ENCODE assay signal across 1 cellular context in the genomic region with DNA sequence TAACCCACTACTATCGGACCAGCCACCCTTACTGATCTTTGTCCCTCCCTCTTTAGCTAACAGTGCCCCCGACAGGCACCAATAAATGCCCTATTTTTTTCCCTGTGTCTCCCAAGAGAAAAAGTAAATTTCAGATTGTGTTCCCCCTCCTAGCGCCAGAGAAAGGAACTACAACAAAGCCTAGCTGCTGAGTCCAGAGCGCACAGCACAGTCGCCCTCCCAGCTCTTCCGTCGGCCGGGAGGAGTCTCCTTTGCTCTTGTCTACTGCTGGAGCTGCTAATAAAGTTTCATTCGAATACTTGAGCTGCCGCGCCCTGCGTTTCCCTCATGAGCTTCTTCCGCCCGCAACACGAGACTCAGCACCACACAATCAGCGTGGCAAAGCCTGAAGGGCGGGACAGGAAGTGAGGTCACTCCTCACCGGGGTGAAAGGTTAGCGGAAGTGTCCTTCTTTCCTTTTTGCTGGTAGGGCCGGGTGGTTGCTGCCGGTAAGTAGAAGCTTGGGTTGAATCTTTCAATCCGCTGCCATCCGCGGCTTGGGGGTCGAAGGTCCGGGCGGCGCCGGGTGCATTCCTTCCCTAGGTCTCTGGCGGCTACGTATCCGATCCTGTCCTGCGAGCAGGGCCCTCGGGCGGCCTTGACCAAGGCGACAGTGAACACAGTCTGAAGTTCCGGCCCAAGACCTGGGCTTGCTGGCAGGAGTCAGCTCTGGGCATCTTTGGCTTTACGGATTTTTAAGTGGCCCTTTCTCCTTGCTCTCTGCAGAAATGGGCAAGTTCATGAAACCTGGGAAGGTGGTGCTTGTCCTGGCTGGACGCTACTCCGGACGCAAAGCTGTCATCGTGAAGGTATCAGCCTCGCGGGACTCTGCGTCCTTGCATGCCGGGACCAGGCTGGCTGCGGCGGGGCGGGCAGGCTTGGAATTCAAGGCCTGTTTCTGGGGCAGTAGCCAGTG.
A peak's percentile ranks its signal among the peaks of the same experiment; 100 is the strongest.
TF ChIP-seq lines count a peak whose summit lies in the region.

TSS of gene RPL27 (plus strand) at position 436 of the 955 bp plus-strand sequence. CDS start at position 768, 332 bp downstream.

TF ChIP-seq in K562, 482 proteins besides CTCF, POLR2A, EP300 and RAD21 (continued from another document and continues in another):
- no peak for TF ChIP-seq SREBF2 (CRISPR knock-in tag; IDR thresholded peaks at IDR 0.05)
- TF ChIP-seq ZNF12 (CRISPR knock-in tag; IDR thresholded peaks at IDR 0.05) = no peak
- TF ChIP-seq TAF9B (IDR thresholded peaks at IDR 0.05; ENCODE audit: partially characterized antibody) = peak; percentile 98
- TF ChIP-seq ZNF778 (CRISPR knock-in tag; IDR thresholded peaks at IDR 0.05) = no peak
- TF ChIP-seq ZEB2 (IDR thresholded peaks at IDR 0.05) = peak; percentile 72; the same call in 1 of the 2 replicates
- no peak for TF ChIP-seq ZNF282 (CRISPR knock-in tag; IDR thresholded peaks at IDR 0.05)
- TF ChIP-seq, protein P1, sequence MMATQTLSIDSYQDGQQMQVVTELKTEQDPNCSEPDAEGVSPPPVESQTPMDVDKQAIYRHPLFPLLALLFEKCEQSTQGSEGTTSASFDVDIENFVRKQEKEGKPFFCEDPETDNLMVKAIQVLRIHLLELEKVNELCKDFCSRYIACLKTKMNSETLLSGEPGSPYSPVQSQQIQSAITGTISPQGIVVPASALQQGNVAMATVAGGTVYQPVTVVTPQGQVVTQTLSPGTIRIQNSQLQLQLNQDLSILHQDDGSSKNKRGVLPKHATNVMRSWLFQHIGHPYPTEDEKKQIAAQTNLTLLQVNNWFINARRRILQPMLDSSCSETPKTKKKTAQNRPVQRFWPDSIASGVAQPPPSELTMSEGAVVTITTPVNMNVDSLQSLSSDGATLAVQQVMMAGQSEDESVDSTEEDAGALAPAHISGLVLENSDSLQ (IDR thresholded peaks at IDR 0.05) = peak; percentile 63
- TF ChIP-seq CBFB (CRISPR knock-in tag; IDR thresholded peaks at IDR 0.05) = no peak
- TF ChIP-seq FIP1L1 (IDR thresholded peaks at IDR 0.05; ENCODE audit: low read depth, low read length, poor library complexity, severe bottlenecking) = no peak
- TF ChIP-seq CHCHD3 (CRISPR knock-in tag; IDR thresholded peaks at IDR 0.05) = no peak
- TF ChIP-seq TSC22D4 (tag; IDR thresholded peaks at IDR 0.05) = no peak
- TF ChIP-seq, protein P2, sequence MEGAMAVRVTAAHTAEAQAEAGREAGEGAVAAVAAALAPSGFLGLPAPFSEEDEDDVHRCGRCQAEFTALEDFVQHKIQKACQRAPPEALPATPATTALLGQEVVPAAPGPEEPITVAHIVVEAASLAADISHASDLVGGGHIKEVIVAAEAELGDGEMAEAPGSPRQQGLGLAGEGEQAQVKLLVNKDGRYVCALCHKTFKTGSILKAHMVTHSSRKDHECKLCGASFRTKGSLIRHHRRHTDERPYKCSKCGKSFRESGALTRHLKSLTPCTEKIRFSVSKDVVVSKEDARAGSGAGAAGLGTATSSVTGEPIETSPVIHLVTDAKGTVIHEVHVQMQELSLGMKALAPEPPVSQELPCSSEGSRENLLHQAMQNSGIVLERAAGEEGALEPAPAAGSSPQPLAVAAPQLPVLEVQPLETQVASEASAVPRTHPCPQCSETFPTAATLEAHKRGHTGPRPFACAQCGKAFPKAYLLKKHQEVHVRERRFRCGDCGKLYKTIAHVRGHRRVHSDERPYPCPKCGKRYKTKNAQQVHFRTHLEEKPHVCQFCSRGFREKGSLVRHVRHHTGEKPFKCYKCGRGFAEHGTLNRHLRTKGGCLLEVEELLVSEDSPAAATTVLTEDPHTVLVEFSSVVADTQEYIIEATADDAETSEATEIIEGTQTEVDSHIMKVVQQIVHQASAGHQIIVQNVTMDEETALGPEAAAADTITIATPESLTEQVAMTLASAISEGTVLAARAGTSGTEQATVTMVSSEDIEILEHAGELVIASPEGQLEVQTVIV (CRISPR knock-in tag; IDR thresholded peaks at IDR 0.05; ENCODE audit: borderline replicate concordance) = no peak
- peak; percentile 92 for TF ChIP-seq ETV5 (CRISPR knock-in tag; IDR thresholded peaks at IDR 0.05; ENCODE audit: low read depth)
- TF ChIP-seq E2F5 (CRISPR knock-in tag; IDR thresholded peaks at IDR 0.05) = no peak
- TF ChIP-seq L3MBTL2 (IDR thresholded peaks at IDR 0.05) = peak; percentile 82
- TF ChIP-seq ZNF76 (CRISPR knock-in tag; IDR thresholded peaks at IDR 0.05; ENCODE audit: borderline replicate concordance) = no peak
- TF ChIP-seq NR2C1 (IDR thresholded peaks at IDR 0.05) = peak; percentile 99
- TF ChIP-seq NR2C1 (tag; IDR thresholded peaks at IDR 0.05) = peak; percentile 100
- TF ChIP-seq CREB3 (tag; conservative IDR thresholded peaks at IDR 0.05; ENCODE audit: low read depth) = no peak
- peak; percentile 52; the same call in 1 of the 2 replicates for TF ChIP-seq MTA1 (IDR thresholded peaks at IDR 0.05; ENCODE audit: borderline replicate concordance)
- peak; percentile 86 for TF ChIP-seq NEUROD1 (IDR thresholded peaks at IDR 0.05; ENCODE audit: borderline replicate concordance, low read depth, low read length, partially characterized antibody)
- no peak for TF ChIP-seq NR4A1 (CRISPR knock-in tag; IDR thresholded peaks at IDR 0.05)
- peak; percentile 27; the same call in 1 of the 2 replicates for TF ChIP-seq NR4A1 (tag; IDR thresholded peaks at IDR 0.05)
- TF ChIP-seq KLF16 (IDR thresholded peaks at IDR 0.05) = peak; percentile 18; the same call in 1 of the 2 replicates
- TF ChIP-seq ZNF146 (CRISPR knock-in tag; IDR thresholded peaks at IDR 0.05; ENCODE audit: unreplicated experiment) = no peak
- TF ChIP-seq SOX6 (IDR thresholded peaks at IDR 0.05) = peak; percentile 89
- TF ChIP-seq ZSCAN29 (IDR thresholded peaks at IDR 0.05) = no peak
- TF ChIP-seq CREB5 (CRISPR knock-in tag; IDR thresholded peaks at IDR 0.05) = no peak
- TF ChIP-seq FOXP4 (CRISPR knock-in tag; IDR thresholded peaks at IDR 0.05; ENCODE audit: borderline replicate concordance) = no peak
- peak in 1 of 3 experiments; percentile 95; a peak in 2 of 6 replicates for TF ChIP-seq ZBTB11 (CRISPR knock-in tag; IDR thresholded peaks at IDR 0.05)
- TF ChIP-seq PRPF4 (IDR thresholded peaks at IDR 0.05; ENCODE audit: insufficient read depth, low read depth, low read length, poor library complexity, severe bottlenecking) = no peak
- peak; percentile 69 for TF ChIP-seq VEZF1 (CRISPR knock-in tag; IDR thresholded peaks at IDR 0.05)
- no peak for TF ChIP-seq DACH1 (IDR thresholded peaks at IDR 0.05; ENCODE audit: partially characterized antibody)
- TF ChIP-seq ZNF174 (CRISPR knock-in tag; IDR thresholded peaks at IDR 0.05) = no peak
- TF ChIP-seq GATAD2A (IDR thresholded peaks at IDR 0.05) = no peak
- no peak for TF ChIP-seq ZNF224 (CRISPR knock-in tag; IDR thresholded peaks at IDR 0.05)
- peak; percentile 91 for TF ChIP-seq CREB1 (IDR thresholded peaks at IDR 0.05)
- peak; percentile 93 for TF ChIP-seq CREB1 (CRISPR knock-in tag; IDR thresholded peaks at IDR 0.05)
- no peak for TF ChIP-seq CBX5 (IDR thresholded peaks at IDR 0.05; ENCODE audit: borderline replicate concordance, low read depth)
- TF ChIP-seq LARP7 (IDR thresholded peaks at IDR 0.05) = no peak
- TF ChIP-seq PHF21A (IDR thresholded peaks at IDR 0.05; ENCODE audit: borderline replicate concordance, low read depth) = no peak
- peak; percentile 38; the same call in 1 of the 2 replicates for TF ChIP-seq ZNF431 (CRISPR knock-in tag; IDR thresholded peaks at IDR 0.05)
- TF ChIP-seq ZNF696 (CRISPR knock-in tag; conservative IDR thresholded peaks at IDR 0.05) = no peak
- no peak for TF ChIP-seq ZNF316 (IDR thresholded peaks at IDR 0.05)
- no peak for TF ChIP-seq ZNF717 (CRISPR knock-in tag; IDR thresholded peaks at IDR 0.05)
- no peak for TF ChIP-seq CEBPB (tag; IDR thresholded peaks at IDR 0.05)
- no peak for TF ChIP-seq RBM34 (IDR thresholded peaks at IDR 0.05; ENCODE audit: borderline replicate concordance, insufficient read depth, low read length)
- TF ChIP-seq PTBP1 (IDR thresholded peaks at IDR 0.05; ENCODE audit: low read depth, low read length) = no peak
- TF ChIP-seq ZNF398 (CRISPR knock-in tag; IDR thresholded peaks at IDR 0.05) = no peak
